ENCODE assay signal across 1 cellular context in genomic region chr17:45498377-45498776, GRCh38. TPM values are rescaled to one million over a fixed set of nuclear protein-coding genes. Genes with fewer than 3 reads are reported as not detected.
DNase-seq lines count a peak whose midpoint lies in the region; ATAC-seq and TF ChIP-seq lines count a peak whose summit lies in the region.
"Not testable (repeated sequence)": the region's sequence is repeated elsewhere in the genome, so short reads cannot be mapped to it uniquely, and the experiment has no call there.

No MANE protein-coding gene starts in this region.

- intact Hi-C loops in gastrocnemius medialis (cut with DNase I; ENCODE audit: low total_unique reads) = not testable (repeated sequence)

- not testable (repeated sequence) for TF ChIP-seq CTCF in gastrocnemius medialis (IDR thresholded peaks at IDR 0.05 in 4 of 5, conservative IDR thresholded peaks at IDR 0.05 in 1 of 5)

- not testable (repeated sequence) for H3K4me1 ChIP-seq in gastrocnemius medialis

- H3K27me3 ChIP-seq in gastrocnemius medialis = not testable (repeated sequence)

- not testable (repeated sequence) for H3K36me3 ChIP-seq in gastrocnemius medialis

- not testable (repeated sequence) for TF ChIP-seq POLR2A in gastrocnemius medialis (IDR thresholded peaks at IDR 0.05)

- in situ Hi-C loops in gastrocnemius medialis (cut with MboI; ENCODE audit: low sequenced_read_pairs in 4 of 4) = not testable (repeated sequence)

- H3K4me3 ChIP-seq in gastrocnemius medialis = not testable (repeated sequence)

- H3K27ac ChIP-seq in gastrocnemius medialis = not testable (repeated sequence)

- ATAC-seq in gastrocnemius medialis = peak; percentile 38 to 51

- not testable (repeated sequence) for H3K9me3 ChIP-seq in gastrocnemius medialis

- not testable (repeated sequence) for DNase-seq in gastrocnemius medialis

RNA-seq across cellular contexts. Expression of gene PLEKHM1, which starts 7.9 kb away (rescaled TPM):
- 10 to 100 TPM; 27.5 to 86.8 (median 31.3) TPM for total RNA-seq in gastrocnemius medialis
